2 cellular contexts compared by ENCODE assay signal in genomic region chr2:138814123-138814883, GRCh38.
TF ChIP-seq lines count a peak whose summit lies in the region.

No MANE protein-coding gene starts in this region.

TF ChIP-seq in HCT116, 20 proteins besides CTCF, POLR2A, EP300 and RAD21:
- TF ChIP-seq EGR1 (IDR thresholded peaks at IDR 0.05; ENCODE audit: low read depth) (no peak), EZH2phosphoT487 (IDR thresholded peaks at IDR 0.05; ENCODE audit: borderline replicate concordance) (no peak), YY1 (IDR thresholded peaks at IDR 0.05; ENCODE audit: extremely low read depth, insufficient replicate concordance, low read depth, low read length) (no peak)

TF ChIP-seq in H1, 55 proteins besides CTCF, POLR2A, EP300 and RAD21:
- no peak for TF ChIP-seq CBX5 (IDR thresholded peaks at IDR 0.05; ENCODE audit: low read depth, low read length)
- no peak for TF ChIP-seq RXRA (IDR thresholded peaks at IDR 0.05; ENCODE audit: insufficient read depth, low read depth, low read length)
- TF ChIP-seq CEBPB (IDR thresholded peaks at IDR 0.05; ENCODE audit: low read depth, low read length): peak; percentile 26; the same call in 1 of the 2 replicates
TF ChIP-seq in H1: peak in this region for 1.
